In genomic region chr9:88387733-88388202, GRCh38 we compare ENCODE assay signal across 8 cellular contexts. TPM values are rescaled to one million over a fixed set of nuclear protein-coding genes. Genes with fewer than 3 reads are reported as not detected.
DNase-seq lines count a peak whose midpoint lies in the region; ATAC-seq, FAIRE-seq and TF ChIP-seq lines count a peak whose summit lies in the region.

No MANE protein-coding gene starts in this region.

- H3K27ac ChIP-seq in AG04450 (ENCODE audit: low read depth, low read length), result peak overlapping the region; percentile 52
- peak overlapping the region; percentile 89 to 98 (median 93) for H3K27ac ChIP-seq in Peyer's patch
- H3K27ac ChIP-seq in pancreas, result peak overlapping the region; percentile 83 to 92 (median 90)

- peaks cover 0 to 18% (median 0%) of the 10 kb centered on the region in 4 donors for H3K4me1 ChIP-seq in Peyer's patch
- H3K4me1 ChIP-seq in pancreas, result peaks cover 5 to 14% (median 10%) of the 10 kb centered on the region in 3 donors

- TF ChIP-seq CTCF in AG04450 (IDR thresholded peaks at IDR 0.05; ENCODE audit: low read depth, low read length), result no peak
- peak in 1 of 6 experiments; percentile 11 for TF ChIP-seq CTCF in Peyer's patch (IDR thresholded peaks at IDR 0.05)
- no peak for TF ChIP-seq CTCF in pancreas (IDR thresholded peaks at IDR 0.05)

- FAIRE-seq in pancreas (lab: Jason Lieb, UNC), result no peak

- H3K9me3 ChIP-seq in AG04450 (ENCODE audit: control insufficient read depth, insufficient read depth, low read length), result no peaks in the 10 kb centered on the region
- H3K9me3 ChIP-seq in Peyer's patch, result no peaks in the 10 kb centered on the region
- H3K9me3 ChIP-seq in pancreas, result no peaks in the 10 kb centered on the region

- TF ChIP-seq POLR2A in GM18505 (IDR thresholded peaks at IDR 0.05; ENCODE audit: borderline replicate concordance, extremely low read depth, insufficient read depth, insufficient read length) (no peak), Peyer's patch (IDR thresholded peaks at IDR 0.05) (peak; percentile 78 to 85)

- no peak for DNase-seq in AG04450 (ENCODE audit: low read depth, low spot score)
- peak; percentile 40 to 85 (median 76) for DNase-seq in Peyer's patch
- DNase-seq in cardiac septum (ENCODE audit: low spot score), result peak; percentile 76
- DNase-seq in pancreas, result peak in 4 of 6 donors; percentile 58 to 84 (median 66)
- no peak for DNase-seq in SIG-M5 (lab: John Stamatoyannopoulos, UW)

- peak overlapping the region; percentile 87 for H3K4me3 Mint-ChIP-seq in activated naive CD8-positive, alpha-beta T cell

- 0% methylated on average over 34 to 35 of the region's 35 CpGs for WGBS in pancreas, 2 donors

- H3K36me3 ChIP-seq in Peyer's patch (no peaks in the 10 kb centered on the region), pancreas (no peaks in the 10 kb centered on the region)

- H3K27ac Mint-ChIP-seq in activated naive CD8-positive, alpha-beta T cell, result peak overlapping the region; percentile 78

- POLR2A ChIA-PET in AG04450 (lab: Yijun Ruan, JAX), result interaction anchor here (0.6 kb wide), 1 partner anchor 13 kb away, joined by 5 read pairs; no protein-coding TSS in a partner anchor

- H3K4me1 Mint-ChIP-seq in activated naive CD8-positive, alpha-beta T cell (ENCODE audit: low read depth), result peaks cover 35% of the 10 kb centered on the region

- H3K27me3 Mint-ChIP-seq in activated naive CD8-positive, alpha-beta T cell, result no peaks in the 10 kb centered on the region

- peak; percentile 3 for ATAC-seq in GM18505 (IDR thresholded peaks at IDR 0.05; ENCODE audit: unreplicated experiment)
- peak; percentile 4 for ATAC-seq in HG03097 (IDR thresholded peaks at IDR 0.05; ENCODE audit: low FRiP score, unreplicated experiment)
- ATAC-seq in pancreas, result peak; percentile 51 to 63 (median 56)

- H3K4me3 ChIP-seq in AG04450 (ENCODE audit: low read depth, low read length) (peak overlapping the region; percentile 91), Peyer's patch (peak overlapping the region; percentile 86 to 98 (median 94)), pancreas (peak overlapping the region; percentile 52 to 88 (median 82))

- no peaks in the 10 kb centered on the region for H3K9me3 Mint-ChIP-seq in activated naive CD8-positive, alpha-beta T cell (ENCODE audit: low read depth)

- CTCF ChIA-PET in AG04450 (lab: Charles Lee), result no interaction called here

- no peaks in the 10 kb centered on the region for H3K27me3 ChIP-seq in AG04450 (ENCODE audit: control insufficient read depth, insufficient read depth, low read length)
- no peaks in the 10 kb centered on the region for H3K27me3 ChIP-seq in Peyer's patch
- H3K27me3 ChIP-seq in pancreas, result no peaks in the 10 kb centered on the region

- intact Hi-C loops in cardiac septum (cut with DNase I), result loop anchor here (2.0 to 5.0 kb wide), 2 partner anchors 129 to 215 kb away; no protein-coding TSS in a partner anchor
- intact Hi-C loops in pancreas (cut with DNase I), result no loop called here

- H3K36me3 Mint-ChIP-seq in activated naive CD8-positive, alpha-beta T cell, result peaks cover 5% of the 10 kb centered on the region

RNA-seq across cellular contexts. Expression of gene SPIN1, which starts 0.5 kb away (rescaled TPM):
- polyA plus RNA-seq in AG04450 (2011; rRNA removed) (93.0 and 119 TPM in 2 replicates), pancreas (10 to 100 TPM; 17.8 to 28.7 TPM)
- 71.7 and 102 TPM in 2 replicates for polyA minus RNA-seq in AG04450 (2011; rRNA and poly(A)+ RNA removed)
- total RNA-seq in Peyer's patch (10 to 100 TPM; 48.9 to 57.8 (median 53.7) TPM), cardiac septum (49.2 TPM), pancreas (10 to 100 TPM; 24.2 to 53.4 (median 29.3) TPM)

Comparison
In these comparisons a context has a peak if more than half of its experiments do, and no peak if none do; other contexts are left out.
1. DNase-seq: peak in Peyer's patch (3 of 3), cardiac septum (single experiment) and pancreas (4 of 6); none in AG04450 (single experiment) and SIG-M5 (single experiment).
2. ATAC-seq: peak in every context shown above with its lines; median percentile 56 in pancreas; 4 in HG03097; 3 in GM18505.
3. Peak in every context shown above with its lines, with median percentiles within 50 percentile points of each other: H3K27ac ChIP-seq and H3K4me3 ChIP-seq.